In the genomic region with DNA sequence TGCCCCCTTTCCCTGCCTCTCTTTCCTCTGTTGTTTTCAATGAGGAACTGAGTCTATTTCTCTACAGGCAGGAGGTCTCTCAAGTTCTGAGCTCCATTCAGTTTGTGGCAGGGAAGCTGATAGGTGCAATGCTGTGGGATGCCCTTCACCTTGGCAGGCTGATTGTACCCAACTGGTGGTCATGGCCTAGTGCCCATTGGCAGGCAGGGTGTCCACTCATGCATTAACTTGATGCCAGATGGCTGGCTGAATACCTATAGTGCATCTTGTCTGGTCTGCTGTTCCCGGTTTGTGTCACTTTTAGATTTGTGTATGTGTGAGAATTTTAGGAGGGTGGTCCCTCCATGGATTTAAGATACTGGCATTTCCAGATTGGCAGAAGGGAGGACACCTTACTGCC, we compare ENCODE assay signal across 15 cellular contexts. TPM values are rescaled to one million over a fixed set of nuclear protein-coding genes. Genes with fewer than 3 reads are reported as not detected.
DNase-seq lines count a peak whose midpoint lies in the region; ATAC-seq and TF ChIP-seq lines count a peak whose summit lies in the region.
"Had no signal": no experiment of that assay in that cellular context is flagged by ENCODE, and none has a peak within 500 bp of the region (broad histone marks: within the 10 kb centered on the region; RNA-seq: fewer than 3 reads in every experiment).

No MANE protein-coding gene starts in this region.

- 0 out of 2 replicates have a peak overlapping the region, but pooled peaks have one; percentile 5 for H2BK20ac ChIP-seq in IMR-90 (ENCODE audit: low read depth, low read length)

- H3K9me1 ChIP-seq in IMR-90 (ENCODE audit: insufficient read depth, low read length), result no peaks in the 10 kb centered on the region

- H3K9me3 ChIP-seq in IMR-90 (ENCODE audit: control insufficient read depth, insufficient read depth, low read length) (no peaks in the 10 kb centered on the region), ascending aorta (no peaks in the 10 kb centered on the region), sigmoid colon (no peaks in the 10 kb centered on the region), hepatocyte (ENCODE audit: low read depth) (no peaks in the 10 kb centered on the region)
- H3K9me3 ChIP-seq: BLaER1, suprapubic skin had no signal

- H3K4me3 ChIP-seq in IMR-90 (ENCODE audit: insufficient read depth, low read depth, low read length) (no peak overlapping the region), ascending aorta (peak overlapping the region in 1 of 2 donors; percentile 6), sigmoid colon (no peak overlapping the region), hepatocyte (no peak overlapping the region)
- H3K4me3 ChIP-seq: BLaER1, SK-N-MC, suprapubic skin had no signal

- no peak overlapping the region for H3K27ac ChIP-seq in IMR-90 (ENCODE audit: insufficient read depth, low read length)
- H3K27ac ChIP-seq in ascending aorta, result peak overlapping the region; percentile 52 to 67
- H3K27ac ChIP-seq in sigmoid colon, result peak overlapping the region; percentile 40 to 100 (median 85)
- no peak overlapping the region for H3K27ac ChIP-seq in hepatocyte
- H3K27ac ChIP-seq: BLaER1, SK-N-MC, suprapubic skin, WERI-Rb-1 had no signal

- dilution Hi-C loops in IMR-90 (cut with HindIII; ENCODE audit: low sequenced_read_pairs, unreplicated experiment), result no loop called here

- TF ChIP-seq POLR2A in IMR-90 (IDR thresholded peaks at IDR 0.05; ENCODE audit: low read depth, low read length) (no peak), sigmoid colon (IDR thresholded peaks at IDR 0.05) (no peak)

- TF ChIP-seq EP300 in sigmoid colon (IDR thresholded peaks at IDR 0.05), result no peak

- DNase-seq in IMR-90, result no peak
- no peak for DNase-seq in ascending aorta (ENCODE audit: low spot score in 2 of 2)
- DNase-seq in left cardiac atrium, result no peak
- DNase-seq in sigmoid colon, result no peak
- DNase-seq in hepatocyte (ENCODE audit: low spot score), result no peak
- DNase-seq in GM19240 (ENCODE audit: insufficient read length, low spot score), result no peak
- DNase-seq: activated effector memory CD4-positive, alpha-beta T cell treated with anti-CD3 and anti-CD28 coated beads, Interleukin-2, amount 50 U/mL, for 16 hours; effector CD8-positive, alpha-beta T cell; stimulated activated CD4-positive, alpha-beta T cell treated with anti-CD3 and anti-CD28 coated beads, Interleukin-15, amount 100 ng/mL, for 24 hours; WERI-Rb-1 had no signal

- H2BK15ac ChIP-seq in IMR-90 (ENCODE audit: low read depth, low read length), result peak overlapping the region; percentile 12; the same call in 1 of the 3 replicates

- H3K4me1 ChIP-seq in IMR-90 (ENCODE audit: control insufficient read depth, insufficient read depth, low read length) (peaks cover 4% of the 10 kb centered on the region), ascending aorta (peaks cover 0 to 7% of the 10 kb centered on the region in 2 donors), sigmoid colon (peaks cover 0 to 81% (median 53%) of the 10 kb centered on the region in 4 donors), hepatocyte (ENCODE audit: insufficient read depth) (no peaks in the 10 kb centered on the region)

- peak overlapping the region in 1 of 2 experiments; percentile 55; a peak in 1 of 4 replicates for H4K8ac ChIP-seq in IMR-90 (ENCODE audit: low read depth in 2 of 2, low read length in 2 of 2)

- H4K20me1 ChIP-seq in IMR-90 (ENCODE audit: insufficient read depth, low read length) (no peaks in the 10 kb centered on the region), hepatocyte (ENCODE audit: insufficient read depth, poor library complexity, severe bottlenecking) (no peaks in the 10 kb centered on the region)
- H4K20me1 ChIP-seq: BLaER1 had no signal

- peak overlapping the region; percentile 88 for H2AFZ ChIP-seq in IMR-90 (replicated peaks; ENCODE audit: low read length, poor library complexity)
- H2AFZ ChIP-seq in hepatocyte, result no peak overlapping the region

- H2AK9ac ChIP-seq in IMR-90 (replicated peaks; ENCODE audit: low read depth, low read length, poor library complexity), result no peak overlapping the region

- no peak for TF ChIP-seq RAD21 in IMR-90 (IDR thresholded peaks at IDR 0.05; ENCODE audit: low read length)

- peaks cover 10% of the 10 kb centered on the region for H3K27me3 ChIP-seq in IMR-90 (ENCODE audit: control insufficient read depth, insufficient read depth, low read length)
- no peaks in the 10 kb centered on the region for H3K27me3 ChIP-seq in ascending aorta
- H3K27me3 ChIP-seq in sigmoid colon, result no peaks in the 10 kb centered on the region
- H3K27me3 ChIP-seq in hepatocyte, result no peaks in the 10 kb centered on the region
- H3K27me3 ChIP-seq: BLaER1, suprapubic skin had no signal

- no peak overlapping the region for H3K18ac ChIP-seq in IMR-90 (ENCODE audit: low read depth, low read length)

- H3K23ac ChIP-seq in IMR-90 (ENCODE audit: low read depth, low read length), result no peak overlapping the region

- no peaks in the 10 kb centered on the region for H3K36me3 ChIP-seq in IMR-90 (ENCODE audit: control insufficient read depth, insufficient read depth, low read length)
- no peaks in the 10 kb centered on the region for H3K36me3 ChIP-seq in ascending aorta
- H3K36me3 ChIP-seq in sigmoid colon, result peaks cover 0 to 5% (median 0%) of the 10 kb centered on the region in 4 donors
- no peaks in the 10 kb centered on the region for H3K36me3 ChIP-seq in hepatocyte (replicated peaks; ENCODE audit: insufficient read depth, low read depth)
- H3K36me3 ChIP-seq: BLaER1, suprapubic skin, WERI-Rb-1 had no signal

- no TSS peak for BruUV-seq in IMR-90 (replicated peaks; lab: Mats Ljungman, UMichigan)

- H3K79me1 ChIP-seq in IMR-90 (ENCODE audit: low read depth in 1 of 2, low read length in 2 of 2), result no peaks in the 10 kb centered on the region

- H3K4ac ChIP-seq in IMR-90 (ENCODE audit: low read depth, low read length), result no peak overlapping the region

- no peaks in the 10 kb centered on the region for H3K9me2 ChIP-seq in hepatocyte (replicated peaks; ENCODE audit: insufficient read depth)

- peak overlapping the region; percentile 92; the same call in 1 of the 2 replicates for H3K14ac ChIP-seq in IMR-90 (replicated peaks; ENCODE audit: low read depth, low read length)

- H2AK5ac ChIP-seq in IMR-90 (ENCODE audit: low read depth, low read length), result peak overlapping the region; percentile 13; the same call in 1 of the 2 replicates

- no peak for TF ChIP-seq CTCF in IMR-90 (conservative IDR thresholded peaks at IDR 0.05; ENCODE audit: low read depth, low read length)
- no peak for TF ChIP-seq CTCF in ascending aorta (IDR thresholded peaks at IDR 0.05)
- TF ChIP-seq CTCF in sigmoid colon (IDR thresholded peaks at IDR 0.05), result no peak
- TF ChIP-seq CTCF in hepatocyte (IDR thresholded peaks at IDR 0.05; ENCODE audit: poor library complexity), result no peak

- H4K91ac ChIP-seq in IMR-90 (ENCODE audit: insufficient read depth, low read depth, low read length), result no peak overlapping the region

- in situ Hi-C loops in IMR-90 (cut with MboI; ENCODE audit: low sequenced_read_pairs), result no loop called here

- H3K56ac ChIP-seq in IMR-90 (ENCODE audit: extremely low read depth, insufficient read depth, low read length), result no peak overlapping the region

- intact Hi-C loops in IMR-90 (cut with micrococcal nuclease) (loop anchor here (1.0 to 10.0 kb wide), 4 partner anchors 20 to 224 kb away; a partner anchor contains a TSS), ascending aorta (cut with DNase I) (loop anchor here (1.0 to 10.0 kb wide), 4 partner anchors 22 to 1406 kb away; a partner anchor contains a TSS), left cardiac atrium (cut with DNase I) (loop anchor here (1.0 to 5.0 kb wide), 2 partner anchors 37 to 40 kb away; no protein-coding TSS in a partner anchor), sigmoid colon (cut with DNase I) (loop anchor here (1.0 kb wide), 1 partner anchor 40 kb away; no protein-coding TSS in a partner anchor)

- WGBS in IMR-90 (ENCODE audit: extremely low coverage in 2 of 2, insufficient read length in 1 of 2), 2 experiments, result no CpG with 5 or more reads among the region's 1 CpG
- 90 to 92% methylated on average over 1 of the region's 1 CpG for WGBS in sigmoid colon, 2 donors
- WGBS in hepatocyte (ENCODE audit: low lambda C conversion rate, missing lambda C conversion rate), result 100% methylated on average over 1 of the region's 1 CpG

- peak overlapping the region; percentile 14; the same call in 1 of the 2 replicates for H3K4me2 ChIP-seq in IMR-90 (ENCODE audit: low read depth, low read length)
- H3K4me2 ChIP-seq in hepatocyte, result no peak overlapping the region
- H3K4me2 ChIP-seq: BLaER1 had no signal

- no peaks in the 10 kb centered on the region for H3K79me2 ChIP-seq in hepatocyte

- ATAC-seq in IMR-90 (ENCODE audit: low read depth), result no peak
- peak; percentile 22 to 47 for ATAC-seq in left cardiac atrium
- ATAC-seq in HG03108 (IDR thresholded peaks at IDR 0.05; ENCODE audit: unreplicated experiment), result no peak

- no peak overlapping the region for H3K9ac ChIP-seq in IMR-90 (ENCODE audit: low read depth, low read length)
- H3K9ac ChIP-seq: BLaER1 had no signal

- H4K5ac ChIP-seq in IMR-90 (ENCODE audit: low read depth, low read length), result peak overlapping the region; percentile 13; the same call in 1 of the 2 replicates

- CTCF ChIA-PET in IMR-90 (lab: Yijun Ruan, JAX), result interaction anchor here (0.5 to 8.1 kb wide), 17 partner anchors 8 to 207 kb away, joined by 3 to 77 read pairs (median 4); a partner anchor contains a TSS

- no peak overlapping the region for H2BK5ac ChIP-seq in IMR-90 (ENCODE audit: low read depth, low read length, poor library complexity, severe bottlenecking)

- H2BK120ac ChIP-seq in IMR-90 (ENCODE audit: low read depth, low read length), result no peak overlapping the region

- POLR2A ChIA-PET in IMR-90 (lab: Charles Lee; ENCODE audit: unreplicated experiment), result interaction anchor here (0.6 kb wide), 1 partner anchor 236 kb away, joined by 12 read pairs; no protein-coding TSS in a partner anchor

RNA-seq across cellular contexts. Expression of a gene that starts 20.0 kb away (rescaled TPM):
- total RNA-seq in IMR-90 (2012; rRNA removed), result 144 and 159 TPM in 2 replicates
- polyA plus RNA-seq in IMR-90 (2012; rRNA removed), result 254 and 259 TPM in 2 replicates
- 136 and 185 TPM in 2 replicates for polyA plus RNA-seq in IMR-90 (2012; cell fraction: cytosol; rRNA removed)
- 196 and 225 TPM in 2 replicates for polyA plus RNA-seq in IMR-90 (2012; cell fraction: nucleus; rRNA removed; ENCODE audit: low replicate concordance)
- total RNA-seq in ascending aorta, result 973 TPM
- 100 to 1,000 TPM in 1 of 2 donors, 10 to 100 TPM in 1; 45.7 to 133 TPM for total RNA-seq in left cardiac atrium
- 100 to 1,000 TPM; 200 to 765 (median 459) TPM for total RNA-seq in sigmoid colon
- polyA plus RNA-seq in sigmoid colon, result 10 to 100 TPM in 1 of 3 donors, 1 to 10 TPM in 2; 7.4 to 92.7 (median 7.8) TPM
- 31.3 and 45.7 TPM in 2 replicates for total RNA-seq in hepatocyte
- polyA plus RNA-seq in hepatocyte, result 53.6 and 57.2 TPM in 2 replicates

RNA-seq across cellular contexts. Expression of a gene that starts 34.3 kb away (rescaled TPM):
- total RNA-seq in IMR-90 (2012; rRNA removed) (not detected in 2 replicates), ascending aorta (not detected), left cardiac atrium (1 to 10 TPM in 1 of 2 donors, not detected in 1; 1.0 TPM), sigmoid colon (not detected), hepatocyte (not detected in 2 replicates)
- polyA plus RNA-seq in IMR-90 (2012; rRNA removed) (not detected in 2 replicates), sigmoid colon (1 to 10 TPM in 2 of 3 donors, not detected in 1; 1.4 to 3.6 TPM), hepatocyte (not detected in 2 replicates)
- not detected in 2 replicates for polyA plus RNA-seq in IMR-90 (2012; cell fraction: cytosol; rRNA removed)
- polyA plus RNA-seq in IMR-90 (2012; cell fraction: nucleus; rRNA removed; ENCODE audit: low replicate concordance), result not detected in 2 replicates
- total RNA-seq: suprapubic skin had no signal

RNA-seq across cellular contexts. Expression of a gene that starts 54.6 kb away (rescaled TPM):
- 0.28 and 0.36 TPM in 2 replicates for total RNA-seq in IMR-90 (2012; rRNA removed)
- polyA plus RNA-seq in IMR-90 (2012; rRNA removed), result 2.5 and 2.9 TPM in 2 replicates
- 3.1 and 5.4 TPM in 2 replicates for polyA plus RNA-seq in IMR-90 (2012; cell fraction: cytosol; rRNA removed)
- 3.7 and 8.0 TPM in 2 replicates for polyA plus RNA-seq in IMR-90 (2012; cell fraction: nucleus; rRNA removed; ENCODE audit: low replicate concordance)
- total RNA-seq in ascending aorta, result 53.2 TPM
- 10 to 100 TPM; 20.4 to 24.2 TPM for total RNA-seq in left cardiac atrium
- total RNA-seq in sigmoid colon, result 10 to 100 TPM in 2 of 4 donors, 1 to 10 TPM in 2; 5.6 to 18.6 (median 10.6) TPM
- 10 to 100 TPM in 1 of 3 donors, 1 to 10 TPM in 2; 4.4 to 19.2 (median 7.0) TPM for polyA plus RNA-seq in sigmoid colon
- total RNA-seq in hepatocyte, result 2.2 and 5.6 TPM in 2 replicates
- polyA plus RNA-seq in hepatocyte, result 4.2 and 4.6 TPM in 2 replicates

RNA-seq across cellular contexts. Expression of a gene that starts 58.5 kb away (rescaled TPM):
- total RNA-seq in IMR-90 (2012; rRNA removed) (not detected in 2 replicates), ascending aorta (5.4 TPM), left cardiac atrium (10 to 100 TPM; 13.7 to 24.9 TPM), sigmoid colon (10 to 100 TPM; 35.0 to 99.7 (median 53.8) TPM), hepatocyte (0.60 and 1.6 TPM in 2 replicates)
- polyA plus RNA-seq in IMR-90 (2012; rRNA removed) (not detected in 2 replicates), sigmoid colon (10 to 100 TPM in 1 of 3 donors, 1 to 10 TPM in 2; 5.4 to 25.9 (median 7.2) TPM), hepatocyte (2.5 TPM in 1 of 2 replicates, not detected in the other)
- not detected in 2 replicates for polyA plus RNA-seq in IMR-90 (2012; cell fraction: cytosol; rRNA removed)
- not detected in 2 replicates for polyA plus RNA-seq in IMR-90 (2012; cell fraction: nucleus; rRNA removed; ENCODE audit: low replicate concordance)
- total RNA-seq: HT1080 had no signal

Comparison
In these comparisons a context has a peak if more than half of its experiments do, and no peak if none do; other contexts are left out.
1. ATAC-seq: peak in left cardiac atrium (2 of 2); none in IMR-90 (single experiment) and HG03108 (single experiment).
2. H3K27ac ChIP-seq: peak in ascending aorta (2 of 2) and sigmoid colon (4 of 4); none in IMR-90 (single experiment) and hepatocyte (single experiment).